In genomic region chr2:27133195-27133875, GRCh38 we compare ENCODE assay signal across 8 cellular contexts. TPM values are rescaled to one million over a fixed set of nuclear protein-coding genes. Genes with fewer than 3 reads are reported as not detected.
DNase-seq lines count a peak whose midpoint lies in the region; ATAC-seq, FAIRE-seq and TF ChIP-seq lines count a peak whose summit lies in the region.

No MANE protein-coding gene starts in this region.

- DNase-seq in SIG-M5 treated with dmso at 0.1 percent for 504 hours (lab: John Stamatoyannopoulos, UW; ENCODE audit: unreplicated experiment) (peak; percentile 56), SIG-M5 (lab: John Stamatoyannopoulos, UW) (no peak), GM12892 (ENCODE audit: insufficient read length) (no peak), foreskin melanocyte (no peak)
- peak; percentile 31 to 48 for DNase-seq in stimulated activated CD4-positive, alpha-beta T cell treated with anti-CD3 and anti-CD28 coated beads, Interleukin-2, amount 100 ng/mL, for 24 hours

- no peaks in the 10 kb centered on the region for H3K27me3 Mint-ChIP-seq in activated T-helper 17 cell treated with anti-CD3 and anti-CD28 coated beads, Interleukin-2, amount 50 U/mL, for 72 hours

- H3K9me3 Mint-ChIP-seq in activated T-helper 17 cell treated with anti-CD3 and anti-CD28 coated beads, Interleukin-2, amount 50 U/mL, for 72 hours = no peaks in the 10 kb centered on the region

- no peak for ATAC-seq in activated T-helper 17 cell treated with anti-CD3 and anti-CD28 coated beads, Interleukin-2, amount 50 U/mL, for 72 hours (replicated peaks)
- no peak for ATAC-seq in HG03342 (IDR thresholded peaks at IDR 0.05; ENCODE audit: unreplicated experiment)

- FAIRE-seq in GM12892 (lab: Jason Lieb, UNC) = no peak

- peaks cover 10% of the 10 kb centered on the region for H3K4me1 Mint-ChIP-seq in activated T-helper 17 cell treated with anti-CD3 and anti-CD28 coated beads, Interleukin-2, amount 50 U/mL, for 72 hours

- peak overlapping the region; percentile 86 for H3K4me3 Mint-ChIP-seq in activated T-helper 17 cell treated with anti-CD3 and anti-CD28 coated beads, Interleukin-2, amount 50 U/mL, for 72 hours

- no peak for TF ChIP-seq POLR2A in GM12892 (IDR thresholded peaks at IDR 0.05; ENCODE audit: low read depth, low read length)

- H3K27ac Mint-ChIP-seq in activated T-helper 17 cell treated with anti-CD3 and anti-CD28 coated beads, Interleukin-2, amount 50 U/mL, for 72 hours = peak overlapping the region; percentile 91

- peaks cover 54% of the 10 kb centered on the region for H3K36me3 Mint-ChIP-seq in activated T-helper 17 cell treated with anti-CD3 and anti-CD28 coated beads, Interleukin-2, amount 50 U/mL, for 72 hours (ENCODE audit: low read depth)

- H3K4me3 ChIP-seq in iPS-11a (ENCODE audit: low read depth, low read length) = peak overlapping the region; percentile 88

RNA-seq across cellular contexts. Expression of gene PREB, which starts 1.1 kb away (rescaled TPM):
- 10 to 100 TPM; 38.0 to 67.1 TPM for total RNA-seq in activated T-helper 17 cell treated with anti-CD3 and anti-CD28 coated beads, Interleukin-2, amount 50 U/mL, for 72 hours
- 27.1 TPM for polyA plus RNA-seq in GM12892 (2012; ENCODE audit: missing spikeins)

RNA-seq across cellular contexts. Expression of gene PRR30, which starts 5.9 kb away (rescaled TPM):
- not detected for total RNA-seq in activated T-helper 17 cell treated with anti-CD3 and anti-CD28 coated beads, Interleukin-2, amount 50 U/mL, for 72 hours
- polyA plus RNA-seq in GM12892 (2012; ENCODE audit: missing spikeins) = not detected

RNA-seq across cellular contexts. Expression of gene ABHD1, which starts 9.7 kb away (rescaled TPM):
- total RNA-seq in activated T-helper 17 cell treated with anti-CD3 and anti-CD28 coated beads, Interleukin-2, amount 50 U/mL, for 72 hours = under 1 TPM; 0.17 to 0.40 TPM
- polyA plus RNA-seq in GM12892 (2012; ENCODE audit: missing spikeins) = 0.57 TPM

RNA-seq across cellular contexts. Expression of gene CGREF1, which starts 14.4 kb away (rescaled TPM):
- 1 to 10 TPM; 3.7 to 4.6 TPM for total RNA-seq in activated T-helper 17 cell treated with anti-CD3 and anti-CD28 coated beads, Interleukin-2, amount 50 U/mL, for 72 hours
- polyA plus RNA-seq in GM12892 (2012; ENCODE audit: missing spikeins) = 5.6 TPM

RNA-seq across cellular contexts. Expression of gene TCF23, which starts 15.5 kb away (rescaled TPM):
- not detected for total RNA-seq in activated T-helper 17 cell treated with anti-CD3 and anti-CD28 coated beads, Interleukin-2, amount 50 U/mL, for 72 hours
- polyA plus RNA-seq in GM12892 (2012; ENCODE audit: missing spikeins) = not detected

Comparison
In these comparisons a context has a peak if more than half of its experiments do, and no peak if none do; other contexts are left out.
1. DNase-seq: peak in SIG-M5 treated with dmso at 0.1 percent for 504 hours (single experiment) and stimulated activated CD4-positive, alpha-beta T cell treated with anti-CD3 and anti-CD28 coated beads, Interleukin-2, amount 100 ng/mL, for 24 hours (2 of 2); none in SIG-M5 (single experiment), GM12892 (single experiment) and foreskin melanocyte (single experiment).